In genomic region chr5:176692835-176693476, GRCh38 we compare ENCODE assay signal across 1 cellular context.
TF ChIP-seq lines count a peak whose summit lies in the region.

No MANE protein-coding gene starts in this region.

TF ChIP-seq in HEK293, 187 proteins besides CTCF, POLR2A, EP300 and RAD21 (continued from another document and continues in another):
- no peak for TF ChIP-seq ZSCAN18 (tag by site-specific recombination; IDR thresholded peaks at IDR 0.05)
- peak; percentile 72 for TF ChIP-seq PRDM6 (tag by site-specific recombination; IDR thresholded peaks at IDR 0.05)
- 0 out of 2 replicates have a peak, but pooled peaks have one; percentile 92 for TF ChIP-seq ZFHX2 (tag by site-specific recombination; conservative IDR thresholded peaks at IDR 0.05)
- TF ChIP-seq ZNF350 (tag by site-specific recombination; IDR thresholded peaks at IDR 0.05) = no peak
- TF ChIP-seq SP7 (tag by site-specific recombination; IDR thresholded peaks at IDR 0.05) = peak; percentile 95
- TF ChIP-seq, protein P1, sequence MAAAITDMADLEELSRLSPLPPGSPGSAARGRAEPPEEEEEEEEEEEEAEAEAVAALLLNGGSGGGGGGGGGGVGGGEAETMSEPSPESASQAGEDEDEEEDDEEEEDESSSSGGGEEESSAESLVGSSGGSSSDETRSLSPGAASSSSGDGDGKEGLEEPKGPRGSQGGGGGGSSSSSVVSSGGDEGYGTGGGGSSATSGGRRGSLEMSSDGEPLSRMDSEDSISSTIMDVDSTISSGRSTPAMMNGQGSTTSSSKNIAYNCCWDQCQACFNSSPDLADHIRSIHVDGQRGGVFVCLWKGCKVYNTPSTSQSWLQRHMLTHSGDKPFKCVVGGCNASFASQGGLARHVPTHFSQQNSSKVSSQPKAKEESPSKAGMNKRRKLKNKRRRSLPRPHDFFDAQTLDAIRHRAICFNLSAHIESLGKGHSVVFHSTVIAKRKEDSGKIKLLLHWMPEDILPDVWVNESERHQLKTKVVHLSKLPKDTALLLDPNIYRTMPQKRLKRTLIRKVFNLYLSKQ (tag by site-specific recombination; IDR thresholded peaks at IDR 0.05; ENCODE audit: borderline replicate concordance) = no peak
- no peak for TF ChIP-seq ZNF221 (tag by site-specific recombination; IDR thresholded peaks at IDR 0.05; ENCODE audit: borderline replicate concordance)
- TF ChIP-seq ZNF391 (tag by site-specific recombination; IDR thresholded peaks at IDR 0.05; ENCODE audit: borderline replicate concordance, low read depth) = peak; percentile 52; the same call in 1 of the 2 replicates
- TF ChIP-seq ZNF223 (tag by site-specific recombination; IDR thresholded peaks at IDR 0.05) = no peak
- TF ChIP-seq, protein P2, sequence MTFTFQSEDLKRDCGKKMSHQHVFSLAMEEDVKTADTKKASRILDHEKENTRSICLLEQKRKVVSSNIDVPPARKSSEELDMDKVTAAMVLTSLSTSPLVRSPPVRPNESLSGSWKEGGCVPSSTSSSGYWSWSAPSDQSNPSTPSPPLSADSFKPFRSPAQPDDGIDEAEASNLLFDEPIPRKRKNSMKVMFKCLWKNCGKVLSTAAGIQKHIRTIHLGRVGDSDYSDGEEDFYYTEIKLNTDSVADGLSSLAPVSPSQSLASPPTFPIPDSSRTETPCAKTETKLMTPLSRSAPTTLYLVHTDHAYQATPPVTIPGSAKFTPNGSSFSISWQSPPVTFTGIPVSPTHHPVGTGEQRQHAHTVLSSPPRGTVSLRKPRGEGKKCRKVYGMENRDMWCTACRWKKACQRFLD (tag by site-specific recombination; IDR thresholded peaks at IDR 0.05) = no peak
- no peak for TF ChIP-seq ZNF138 (tag by site-specific recombination; IDR thresholded peaks at IDR 0.05; ENCODE audit: borderline replicate concordance)
- peak; percentile 75; the same call in 1 of the 2 replicates for TF ChIP-seq OVOL3 (tag by site-specific recombination; IDR thresholded peaks at IDR 0.05)
- TF ChIP-seq PATZ1 (tag by site-specific recombination; IDR thresholded peaks at IDR 0.05) = peak; percentile 48; the same call in 1 of the 2 replicates
- TF ChIP-seq, protein P3, sequence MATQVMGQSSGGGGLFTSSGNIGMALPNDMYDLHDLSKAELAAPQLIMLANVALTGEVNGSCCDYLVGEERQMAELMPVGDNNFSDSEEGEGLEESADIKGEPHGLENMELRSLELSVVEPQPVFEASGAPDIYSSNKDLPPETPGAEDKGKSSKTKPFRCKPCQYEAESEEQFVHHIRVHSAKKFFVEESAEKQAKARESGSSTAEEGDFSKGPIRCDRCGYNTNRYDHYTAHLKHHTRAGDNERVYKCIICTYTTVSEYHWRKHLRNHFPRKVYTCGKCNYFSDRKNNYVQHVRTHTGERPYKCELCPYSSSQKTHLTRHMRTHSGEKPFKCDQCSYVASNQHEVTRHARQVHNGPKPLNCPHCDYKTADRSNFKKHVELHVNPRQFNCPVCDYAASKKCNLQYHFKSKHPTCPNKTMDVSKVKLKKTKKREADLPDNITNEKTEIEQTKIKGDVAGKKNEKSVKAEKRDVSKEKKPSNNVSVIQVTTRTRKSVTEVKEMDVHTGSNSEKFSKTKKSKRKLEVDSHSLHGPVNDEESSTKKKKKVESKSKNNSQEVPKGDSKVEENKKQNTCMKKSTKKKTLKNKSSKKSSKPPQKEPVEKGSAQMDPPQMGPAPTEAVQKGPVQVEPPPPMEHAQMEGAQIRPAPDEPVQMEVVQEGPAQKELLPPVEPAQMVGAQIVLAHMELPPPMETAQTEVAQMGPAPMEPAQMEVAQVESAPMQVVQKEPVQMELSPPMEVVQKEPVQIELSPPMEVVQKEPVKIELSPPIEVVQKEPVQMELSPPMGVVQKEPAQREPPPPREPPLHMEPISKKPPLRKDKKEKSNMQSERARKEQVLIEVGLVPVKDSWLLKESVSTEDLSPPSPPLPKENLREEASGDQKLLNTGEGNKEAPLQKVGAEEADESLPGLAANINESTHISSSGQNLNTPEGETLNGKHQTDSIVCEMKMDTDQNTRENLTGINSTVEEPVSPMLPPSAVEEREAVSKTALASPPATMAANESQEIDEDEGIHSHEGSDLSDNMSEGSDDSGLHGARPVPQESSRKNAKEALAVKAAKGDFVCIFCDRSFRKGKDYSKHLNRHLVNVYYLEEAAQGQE (tag by site-specific recombination; IDR thresholded peaks at IDR 0.05) = no peak
- TF ChIP-seq MEIS1 (CRISPR knock-in tag; IDR thresholded peaks at IDR 0.05; ENCODE audit: borderline replicate concordance) = no peak
- TF ChIP-seq ZNF596 (tag by site-specific recombination; IDR thresholded peaks at IDR 0.05) = no peak
- TF ChIP-seq GLI2 (tag by site-specific recombination; IDR thresholded peaks at IDR 0.05; ENCODE audit: borderline replicate concordance, low read depth) = peak; percentile 74; the same call in 1 of the 2 replicates
- TF ChIP-seq ZFP41 (tag by site-specific recombination; IDR thresholded peaks at IDR 0.05; ENCODE audit: borderline replicate concordance) = no peak
- no peak for TF ChIP-seq ZNF184 (tag by site-specific recombination; IDR thresholded peaks at IDR 0.05)
- TF ChIP-seq, protein P4, sequence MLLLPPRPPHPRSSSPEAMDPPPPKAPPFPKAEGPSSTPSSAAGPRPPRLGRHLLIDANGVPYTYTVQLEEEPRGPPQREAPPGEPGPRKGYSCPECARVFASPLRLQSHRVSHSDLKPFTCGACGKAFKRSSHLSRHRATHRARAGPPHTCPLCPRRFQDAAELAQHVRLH (tag by site-specific recombination; IDR thresholded peaks at IDR 0.05) = peak; percentile 75
- TF ChIP-seq REPIN1 (tag by site-specific recombination; IDR thresholded peaks at IDR 0.05; ENCODE audit: low read depth) = no peak
- TF ChIP-seq WT1 (tag by site-specific recombination; IDR thresholded peaks at IDR 0.05) = peak; percentile 88
- peak; percentile 82 for TF ChIP-seq IKZF3 (tag by site-specific recombination; IDR thresholded peaks at IDR 0.05)
- TF ChIP-seq ZNF747 (tag by site-specific recombination; IDR thresholded peaks at IDR 0.05) = no peak
- no peak for TF ChIP-seq SP2 (tag by site-specific recombination; IDR thresholded peaks at IDR 0.05)
- no peak for TF ChIP-seq ZFP37 (tag by site-specific recombination; IDR thresholded peaks at IDR 0.05)
- TF ChIP-seq ZBTB20 (tag by site-specific recombination; IDR thresholded peaks at IDR 0.05) = no peak
- no peak for TF ChIP-seq ZNF549 (tag by site-specific recombination; IDR thresholded peaks at IDR 0.05)
- TF ChIP-seq, protein P5, sequence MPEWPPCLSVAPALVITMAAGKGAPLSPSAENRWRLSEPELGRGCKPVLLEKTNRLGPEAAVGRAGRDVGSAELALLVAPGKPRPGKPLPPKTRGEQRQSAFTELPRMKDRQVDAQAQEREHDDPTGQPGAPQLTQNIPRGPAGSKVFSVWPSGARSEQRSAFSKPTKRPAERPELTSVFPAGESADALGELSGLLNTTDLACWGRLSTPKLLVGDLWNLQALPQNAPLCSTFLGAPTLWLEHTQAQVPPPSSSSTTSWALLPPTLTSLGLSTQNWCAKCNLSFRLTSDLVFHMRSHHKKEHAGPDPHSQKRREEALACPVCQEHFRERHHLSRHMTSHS (tag by site-specific recombination; IDR thresholded peaks at IDR 0.05) = no peak
- TF ChIP-seq ZNF830 (tag by site-specific recombination; IDR thresholded peaks at IDR 0.05; ENCODE audit: low read depth) = no peak
- no peak for TF ChIP-seq ZNF239 (tag by site-specific recombination; IDR thresholded peaks at IDR 0.05)
- TF ChIP-seq ZNF544 (tag by site-specific recombination; IDR thresholded peaks at IDR 0.05) = no peak
- TF ChIP-seq, protein P6, sequence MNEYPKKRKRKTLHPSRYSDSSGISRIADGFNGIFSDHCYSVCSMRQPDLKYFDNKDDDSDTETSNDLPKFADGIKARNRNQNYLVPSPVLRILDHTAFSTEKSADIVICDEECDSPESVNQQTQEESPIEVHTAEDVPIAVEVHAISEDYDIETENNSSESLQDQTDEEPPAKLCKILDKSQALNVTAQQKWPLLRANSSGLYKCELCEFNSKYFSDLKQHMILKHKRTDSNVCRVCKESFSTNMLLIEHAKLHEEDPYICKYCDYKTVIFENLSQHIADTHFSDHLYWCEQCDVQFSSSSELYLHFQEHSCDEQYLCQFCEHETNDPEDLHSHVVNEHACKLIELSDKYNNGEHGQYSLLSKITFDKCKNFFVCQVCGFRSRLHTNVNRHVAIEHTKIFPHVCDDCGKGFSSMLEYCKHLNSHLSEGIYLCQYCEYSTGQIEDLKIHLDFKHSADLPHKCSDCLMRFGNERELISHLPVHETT (tag by site-specific recombination; IDR thresholded peaks at IDR 0.05) = 0 out of 2 replicates have a peak, but pooled peaks have one; percentile 54
- TF ChIP-seq ZNF571 (tag by site-specific recombination; IDR thresholded peaks at IDR 0.05) = no peak
- TF ChIP-seq ZNF114 (tag by site-specific recombination; IDR thresholded peaks at IDR 0.05) = no peak
- no peak for TF ChIP-seq ZNF174 (tag by site-specific recombination; IDR thresholded peaks at IDR 0.05)
- no peak for TF ChIP-seq ELK4 (IDR thresholded peaks at IDR 0.05; ENCODE audit: borderline replicate concordance, low read depth, low read length)
- TF ChIP-seq ZNF133 (tag by site-specific recombination; IDR thresholded peaks at IDR 0.05) = no peak
- peak; percentile 28; the same call in 1 of the 2 replicates for TF ChIP-seq ZNF10 (tag by site-specific recombination; IDR thresholded peaks at IDR 0.05)
- no peak for TF ChIP-seq PRDM1 (tag by site-specific recombination; IDR thresholded peaks at IDR 0.05)
- TF ChIP-seq ZNF658 (tag by site-specific recombination; IDR thresholded peaks at IDR 0.05) = no peak
- no peak for TF ChIP-seq ZNF157 (tag by site-specific recombination; IDR thresholded peaks at IDR 0.05)
- TF ChIP-seq MYNN (tag by site-specific recombination; IDR thresholded peaks at IDR 0.05; ENCODE audit: borderline replicate concordance) = 0 out of 2 replicates have a peak, but pooled peaks have one; percentile 18
- TF ChIP-seq ZSCAN16 (tag by site-specific recombination; IDR thresholded peaks at IDR 0.05) = no peak
- TF ChIP-seq, protein P7, sequence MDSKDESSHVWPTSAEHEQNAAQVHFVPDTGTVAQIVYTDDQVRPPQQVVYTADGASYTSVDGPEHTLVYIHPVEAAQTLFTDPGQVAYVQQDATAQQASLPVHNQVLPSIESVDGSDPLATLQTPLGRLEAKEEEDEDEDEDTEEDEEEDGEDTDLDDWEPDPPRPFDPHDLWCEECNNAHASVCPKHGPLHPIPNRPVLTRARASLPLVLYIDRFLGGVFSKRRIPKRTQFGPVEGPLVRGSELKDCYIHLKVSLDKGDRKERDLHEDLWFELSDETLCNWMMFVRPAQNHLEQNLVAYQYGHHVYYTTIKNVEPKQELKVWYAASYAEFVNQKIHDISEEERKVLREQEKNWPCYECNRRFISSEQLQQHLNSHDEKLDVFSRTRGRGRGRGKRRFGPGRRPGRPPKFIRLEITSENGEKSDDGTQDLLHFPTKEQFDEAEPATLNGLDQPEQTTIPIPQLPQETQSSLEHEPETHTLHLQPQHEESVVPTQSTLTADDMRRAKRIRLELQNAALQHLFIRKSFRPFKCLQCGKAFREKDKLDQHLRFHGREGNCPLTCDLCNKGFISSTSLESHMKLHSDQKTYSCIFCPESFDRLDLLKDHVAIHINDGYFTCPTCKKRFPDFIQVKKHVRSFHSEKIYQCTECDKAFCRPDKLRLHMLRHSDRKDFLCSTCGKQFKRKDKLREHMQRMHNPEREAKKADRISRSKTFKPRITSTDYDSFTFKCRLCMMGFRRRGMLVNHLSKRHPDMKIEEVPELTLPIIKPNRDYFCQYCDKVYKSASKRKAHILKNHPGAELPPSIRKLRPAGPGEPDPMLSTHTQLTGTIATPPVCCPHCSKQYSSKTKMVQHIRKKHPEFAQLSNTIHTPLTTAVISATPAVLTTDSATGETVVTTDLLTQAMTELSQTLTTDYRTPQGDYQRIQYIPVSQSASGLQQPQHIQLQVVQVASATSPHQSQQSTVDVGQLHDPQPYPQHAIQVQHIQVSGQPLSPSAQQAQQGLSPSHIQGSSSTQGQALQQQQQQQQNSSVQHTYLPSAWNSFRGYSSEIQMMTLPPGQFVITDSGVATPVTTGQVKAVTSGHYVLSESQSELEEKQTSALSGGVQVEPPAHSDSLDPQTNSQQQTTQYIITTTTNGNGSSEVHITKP (tag by site-specific recombination; IDR thresholded peaks at IDR 0.05) = peak; percentile 75
